In genomic region chr2:206212673-206213513, GRCh38 we compare ENCODE assay signal across 1 cellular context.
TF ChIP-seq lines count a peak whose summit lies in the region.

No MANE protein-coding gene starts in this region.

TF ChIP-seq in H1, 55 proteins besides CTCF, POLR2A, EP300 and RAD21:
- TF ChIP-seq ASH2L (IDR thresholded peaks at IDR 0.05; ENCODE audit: low read length): peak; percentile 22
- no peak for TF ChIP-seq TBP (IDR thresholded peaks at IDR 0.05; ENCODE audit: low read depth, low read length)
